8 cellular contexts compared by ENCODE assay signal in the genomic region with DNA sequence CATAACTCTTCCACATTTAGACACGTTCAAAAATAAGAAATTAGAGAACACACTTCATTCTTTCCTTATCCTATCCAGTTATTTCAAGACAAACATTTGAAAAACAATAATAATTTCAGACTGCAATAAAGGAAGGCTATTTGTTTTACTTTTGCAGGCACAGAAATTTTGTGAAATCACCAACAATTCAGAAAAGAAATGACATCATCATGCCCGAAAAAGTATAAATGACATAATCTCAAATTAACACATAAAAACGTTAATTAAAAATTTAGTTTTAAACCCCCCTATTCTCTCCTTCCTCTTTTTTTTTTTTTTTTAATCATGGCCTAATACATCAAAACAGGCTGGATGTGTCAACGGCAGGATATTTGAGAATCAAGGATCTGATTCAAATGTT.
"Had no signal": no experiment of that assay in that cellular context is flagged by ENCODE, and none has a peak within 500 bp of the region (broad histone marks: within the 10 kb centered on the region; RNA-seq: fewer than 3 reads in every experiment).

No MANE protein-coding gene starts in this region.

- H3K4me1 Mint-ChIP-seq: IgD-negative memory B cell had no signal

- H3K9me3 Mint-ChIP-seq: H9 had no signal

- H3K4me3 ChIP-seq: GM23338 had no signal

- H2AFZ ChIP-seq: GM23338 had no signal

- FAIRE-seq: H1, H54, HTR-8/SVneo had no signal

- H3K36me3 Mint-ChIP-seq: IgD-negative memory B cell had no signal

- H3K27me3 Mint-ChIP-seq: IgD-negative memory B cell had no signal

- H3K27ac Mint-ChIP-seq: GM23338, H9, IgD-negative memory B cell had no signal

- H3K4me3 Mint-ChIP-seq: GM23338, H9, IgD-negative memory B cell had no signal

- DNase-seq: H9, HCEC 1CT, KBM-7 had no signal

- ATAC-seq: GM23338 had no signal

- H3K4me2 ChIP-seq: GM23338 had no signal
